Comparison of ENCODE assay signal across 8 cellular contexts in the genomic region with DNA sequence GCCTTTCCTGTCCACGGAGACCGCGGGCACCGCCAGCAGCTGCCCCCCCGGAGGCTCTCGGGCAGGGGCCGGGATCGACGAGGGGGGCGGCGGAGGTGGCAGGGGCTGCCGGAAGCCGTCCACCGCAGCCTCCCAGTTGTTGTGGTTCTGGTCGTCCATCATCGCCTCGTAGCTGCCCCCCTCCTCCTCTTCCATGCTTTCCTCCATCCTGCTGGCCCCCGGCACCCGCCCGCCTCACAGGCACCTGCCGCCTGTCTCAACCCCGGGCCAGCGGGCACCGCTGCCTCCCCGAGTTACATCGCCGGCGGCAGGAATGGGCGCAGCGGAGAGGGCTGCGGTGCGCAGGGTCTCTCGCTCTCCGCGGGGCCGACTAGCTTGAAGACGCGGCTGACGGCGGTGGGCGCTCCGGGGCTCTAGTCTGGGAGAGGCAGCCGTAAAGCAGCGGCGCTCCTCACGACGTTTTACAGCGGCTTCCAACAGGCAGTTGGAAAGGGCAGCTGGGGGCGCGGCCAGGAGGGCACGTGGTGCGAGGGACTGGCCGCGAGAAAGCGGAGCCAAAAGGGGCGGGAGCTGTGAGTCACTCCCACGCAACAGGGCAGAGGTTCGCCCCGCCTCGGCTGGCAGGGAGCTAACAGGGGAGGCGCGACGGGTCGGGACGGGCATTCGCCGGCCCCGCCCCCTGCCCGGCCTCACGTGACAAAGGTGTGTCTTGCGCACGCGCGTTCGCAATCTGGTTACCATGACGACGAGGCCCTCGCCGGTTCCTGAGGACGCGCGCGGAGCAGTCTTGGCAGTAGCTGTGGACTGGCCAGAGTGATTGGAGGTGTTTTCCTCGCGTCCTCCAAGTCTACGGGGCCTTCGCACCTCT. TPM values are rescaled to one million over a fixed set of nuclear protein-coding genes. Genes with fewer than 3 reads are reported as not detected.
DNase-seq lines count a peak whose midpoint lies in the region; ATAC-seq, FAIRE-seq and TF ChIP-seq lines count a peak whose summit lies in the region.

Gene CACUL1 (minus strand): TSS at position 415 of the 868 bp plus-strand sequence. CDS start 208 bp downstream, at position 207.

- TF ChIP-seq CTCF in D721Med (IDR thresholded peaks at IDR 0.05; ENCODE audit: insufficient read depth, missing control alignments) (no peak), OCI-LY7 (conservative IDR thresholded peaks at IDR 0.05; ENCODE audit: low read length) (no peak)

- H3K27ac ChIP-seq in OCI-LY7 (ENCODE audit: low read depth, low read length, poor library complexity, severe bottlenecking): peak within 1 kb of the TSS; percentile 60

- no peak for FAIRE-seq in D721Med (lab: Jason Lieb, UNC)

- no peaks in the 10 kb centered on the region for H3K9me2 ChIP-seq in OCI-LY7 (ENCODE audit: insufficient read depth, low read length)

- peaks cover 43% of the 10 kb centered on the region for H3K79me2 ChIP-seq in OCI-LY7 (ENCODE audit: insufficient read depth, low read depth, low read length)

- peak; percentile 38 for DNase-seq in D721Med (ENCODE audit: insufficient read length, low spot score)
- DNase-seq in HuH-7.5 (ENCODE audit: low spot score): peak; percentile 89
- DNase-seq in OCI-LY7 (ENCODE audit: low spot score): peak; percentile 99
- DNase-seq in activated T-cell treated with anti-CD3 and anti-CD28 coated beads for 1 hour (ENCODE audit: low read depth): peak; percentile 99
- DNase-seq in epidermal melanocyte (ENCODE audit: insufficient read length, low spot score): peak; percentile 98
- DNase-seq in middle frontal gyrus (ENCODE audit: extremely low spot score, low spot score): peak; percentile 99
- peak; percentile 98 to 99 for DNase-seq in stimulated activated CD8-positive, alpha-beta memory T cell treated with anti-CD3 and anti-CD28 coated beads, Interleukin-2, amount 100 ng/mL, for 48 hours (ENCODE audit: low read depth in 2 of 2)

- CTCF ChIA-PET in OCI-LY7 (lab: Charles Lee; ENCODE audit: unreplicated experiment): no interaction called here

- POLR2A ChIA-PET in OCI-LY7 (lab: Charles Lee): interaction anchor here (0.5 to 3.7 kb wide), 7 partner anchors 9 to 325 kb away, joined by 3 to 37 read pairs (median 5); no protein-coding TSS in a partner anchor

- peaks cover 1% of the 10 kb centered on the region; the same call in 1 of the 2 replicates for H3K36me3 ChIP-seq in OCI-LY7 (ENCODE audit: insufficient read depth, low read length)

- no TSS peak for BruUV-seq in OCI-LY7 (replicated peaks; lab: Mats Ljungman, UMichigan)

- intact Hi-C loops in OCI-LY7 (cut with micrococcal nuclease; ENCODE audit: unreplicated experiment): loop anchor here (5.0 to 10.0 kb wide), 3 partner anchors 273 to 840 kb away; partner anchors contain the start of genes NANOS1 and TIAL1

- ATAC-seq in GM21526 (IDR thresholded peaks at IDR 0.05; ENCODE audit: low FRiP score, unreplicated experiment): peak; percentile 95

- H3K4me1 ChIP-seq in OCI-LY7 (ENCODE audit: insufficient read depth, low read length, poor library complexity, severe bottlenecking): peaks cover 26% of the 10 kb centered on the region

- H3K4me3 ChIP-seq in OCI-LY7 (ENCODE audit: low read depth, low read length, poor library complexity, severe bottlenecking): peak within 1 kb of the TSS; percentile 98

- H3K9me3 ChIP-seq in OCI-LY7 (ENCODE audit: low read length): no peaks in the 10 kb centered on the region

- H2AFZ ChIP-seq in OCI-LY7 (ENCODE audit: low read length): peak within 1 kb of the TSS; percentile 94

- peak within 1 kb of the TSS; percentile 97 for H3K4me2 ChIP-seq in OCI-LY7 (ENCODE audit: low read length)

- H4K20me1 ChIP-seq in OCI-LY7 (ENCODE audit: insufficient read depth, low read length): peaks cover 20% of the 10 kb centered on the region

RNA-seq across cellular contexts. Expression of gene CACUL1, which starts in this region (rescaled TPM):
- 12.0 and 12.8 TPM in 2 replicates for total RNA-seq in OCI-LY7 (2014; rRNA removed; shearing (Covaris generic))
- 27.6 and 31.2 TPM in 2 replicates for total RNA-seq in OCI-LY7 (2022)

Comparison
In these comparisons a context has a peak if more than half of its experiments do, and no peak if none do; other contexts are left out.
1. Peak in every context shown above with its lines: DNase-seq, ATAC-seq, H3K4me3 ChIP-seq and H3K27ac ChIP-seq.
2. DNase-seq: peak in every context shown above with its lines; median percentile 99 in OCI-LY7; 99 in activated T-cell treated with anti-CD3 and anti-CD28 coated beads for 1 hour; 99 in middle frontal gyrus; 98 in stimulated activated CD8-positive, alpha-beta memory T cell treated with anti-CD3 and anti-CD28 coated beads, Interleukin-2, amount 100 ng/mL, for 48 hours; 98 in epidermal melanocyte; 89 in HuH-7.5; 38 in D721Med.